ENCODE assay signal across 8 cellular contexts in the genomic region with DNA sequence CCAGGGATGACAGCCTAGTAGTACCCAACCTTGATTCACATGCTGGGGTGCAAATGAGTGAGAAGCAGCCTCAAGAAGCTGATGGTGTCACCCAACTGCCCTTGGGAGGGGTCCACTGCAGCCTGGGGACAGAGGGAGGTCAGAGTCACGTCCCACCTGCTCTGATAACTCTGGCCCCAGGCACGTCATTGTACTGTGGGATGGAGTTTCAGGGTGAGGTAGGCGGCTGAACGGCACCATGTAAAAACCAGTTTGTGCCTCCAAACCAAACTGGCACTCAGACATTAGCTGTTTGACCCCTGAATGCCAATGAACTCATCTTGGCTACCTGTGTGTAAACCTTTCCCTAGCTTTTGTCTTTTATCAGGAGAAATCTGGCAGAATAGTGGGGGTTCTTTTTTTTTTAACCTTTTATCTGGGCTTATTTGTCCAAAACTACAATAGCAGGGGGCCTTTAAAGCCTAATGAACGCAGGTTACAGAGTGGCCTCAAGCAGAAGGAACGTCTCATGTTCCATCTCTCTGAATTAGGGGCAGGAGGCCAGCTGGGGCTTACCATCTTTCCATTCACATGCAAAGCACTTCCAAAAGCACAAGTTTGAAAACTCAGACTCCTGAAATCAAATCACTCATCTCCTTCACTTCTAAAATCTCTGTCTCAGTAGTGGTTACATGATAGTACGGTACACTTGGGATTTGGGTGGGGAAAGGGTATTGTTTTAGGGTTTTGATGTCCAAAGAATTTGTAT.
DNase-seq lines count a peak whose midpoint lies in the region; ATAC-seq, FAIRE-seq and TF ChIP-seq lines count a peak whose summit lies in the region.

No MANE protein-coding gene starts in this region.

- no peak for DNase-seq in CD4-positive, alpha-beta T cell
- DNase-seq in Karpas-422 (peak; percentile 69), urothelium cell line (ENCODE audit: low spot score) (no peak), NCI-H524 (lab: John Stamatoyannopoulos, UW) (no peak), ACHN (no peak)

- POLR2A ChIA-PET in CD4-positive, alpha-beta T cell (lab: Charles Lee), result interaction anchor here (1.1 to 1.2 kb wide), 3 partner anchors 91 to 265 kb away, joined by 3 to 4 read pairs (median 3); a partner anchor contains a TSS

- FAIRE-seq in urothelium cell line (lab: Jason Lieb, UNC), result no peak

- H3K36me3 Mint-ChIP-seq in CD4-positive, alpha-beta T cell (ENCODE audit: low read depth), result peaks cover 41% of the 10 kb centered on the region

- H3K9me3 Mint-ChIP-seq in CD4-positive, alpha-beta T cell, result no peaks in the 10 kb centered on the region

- H3K4me3 ChIP-seq in Karpas-422 (ENCODE audit: low read length) (peak overlapping the region; percentile 50), subcutaneous abdominal adipose tissue (ENCODE audit: low read depth in 1 of 5, low read length in 5 of 5) (peak overlapping the region in 1 of 5 donors; percentile 59)

- H3K79me2 ChIP-seq in Karpas-422 (ENCODE audit: low read length), result no peaks in the 10 kb centered on the region

- CTCF ChIA-PET in CD4-positive, alpha-beta T cell (lab: Charles Lee), result interaction anchor here (1.4 kb wide), 1 partner anchor 121 kb away, joined by 4 read pairs; no protein-coding TSS in a partner anchor

- no peaks in the 10 kb centered on the region for H3K27me3 Mint-ChIP-seq in CD4-positive, alpha-beta T cell

- intact Hi-C loops in CD4-positive, alpha-beta T cell (cut with DNase I, micrococcal nuclease), result loop anchor here (10.0 kb wide), 1 partner anchor 120 kb away; no protein-coding TSS in a partner anchor

- no peaks in the 10 kb centered on the region for H3K9me2 ChIP-seq in Karpas-422 (replicated peaks; ENCODE audit: insufficient read depth, low read length)

- TF ChIP-seq CTCF in CD4-positive, alpha-beta T cell (IDR thresholded peaks at IDR 0.05), result no peak

- peak overlapping the region; percentile 60 for H3K27ac Mint-ChIP-seq in CD4-positive, alpha-beta T cell

- H3K27me3 ChIP-seq in CD4-positive, alpha-beta T cell (ENCODE audit: control insufficient read depth, insufficient read depth, low read length), result no peaks in the 10 kb centered on the region
- H3K27me3 ChIP-seq in Karpas-422 (ENCODE audit: low read length), result no peaks in the 10 kb centered on the region
- H3K27me3 ChIP-seq in subcutaneous abdominal adipose tissue (ENCODE audit: control insufficient read depth in 5 of 5, insufficient read depth in 4 of 5, low read length in 5 of 5), result no peaks in the 10 kb centered on the region

- H3K9ac ChIP-seq in Karpas-422 (ENCODE audit: low read length) (peak overlapping the region; percentile 61), subcutaneous abdominal adipose tissue (ENCODE audit: low read length in 5 of 5) (peak overlapping the region in 1 of 5 donors; percentile 36)

- H3K9me3 ChIP-seq in CD4-positive, alpha-beta T cell (ENCODE audit: control insufficient read depth, low read length), result no peaks in the 10 kb centered on the region
- H3K9me3 ChIP-seq in Karpas-422 (ENCODE audit: low read length), result no peaks in the 10 kb centered on the region
- H3K9me3 ChIP-seq in subcutaneous abdominal adipose tissue (ENCODE audit: control insufficient read depth in 5 of 5, low read length in 5 of 5), result no peaks in the 10 kb centered on the region

- in situ Hi-C loops in ACHN (cut with HindIII; ENCODE audit: low pct_ligation_motif_present, low pct_unique_long_range_greater_than_20kb, low sequenced_read_pairs), result no loop called here

- H3K36me3 ChIP-seq in Karpas-422 (ENCODE audit: insufficient read depth, low read length) (no peaks in the 10 kb centered on the region; the same call in 1 of the 2 replicates), subcutaneous abdominal adipose tissue (ENCODE audit: control insufficient read depth in 5 of 5, insufficient read depth in 5 of 5, low read length in 5 of 5) (peaks cover 0 to 34% (median 27%) of the 10 kb centered on the region in 5 donors)

- H3K4me2 ChIP-seq in Karpas-422 (ENCODE audit: low read depth, low read length, poor library complexity, severe bottlenecking), result peak overlapping the region; percentile 81

- peak overlapping the region; percentile 11 for H3K4me3 Mint-ChIP-seq in CD4-positive, alpha-beta T cell

- H3K4me1 Mint-ChIP-seq in CD4-positive, alpha-beta T cell (ENCODE audit: low read depth), result peaks cover 68% of the 10 kb centered on the region

- no peak for ATAC-seq in CD4-positive, alpha-beta T cell (ENCODE audit: poor library complexity)
- ATAC-seq in GM21529 (IDR thresholded peaks at IDR 0.05; ENCODE audit: unreplicated experiment) (peak; percentile 26), esophagus mucosa (peak; percentile 34)

- no peak overlapping the region for H2AFZ ChIP-seq in Karpas-422 (ENCODE audit: low read length)

- H4K20me1 ChIP-seq in Karpas-422 (ENCODE audit: insufficient read depth, low read depth, low read length), result no peaks in the 10 kb centered on the region

- H3K4me1 ChIP-seq in Karpas-422 (ENCODE audit: low read length) (peaks cover 66% of the 10 kb centered on the region), subcutaneous abdominal adipose tissue (ENCODE audit: control insufficient read depth in 5 of 5, insufficient read depth in 5 of 5, low read length in 5 of 5) (peaks cover 12 to 60% (median 59%) of the 10 kb centered on the region in 5 donors)

- peak overlapping the region; percentile 31 for H3K27ac ChIP-seq in CD4-positive, alpha-beta T cell (ENCODE audit: low read depth, low read length)
- H3K27ac ChIP-seq in Karpas-422 (ENCODE audit: low read length) (peak overlapping the region; percentile 99), subcutaneous abdominal adipose tissue (ENCODE audit: low read depth, low read length) (peak overlapping the region; percentile 94)

Comparison
In these comparisons a context has a peak if more than half of its experiments do, and no peak if none do; other contexts are left out.
1. H3K27ac ChIP-seq: peak in every context shown above with its lines; median percentile 99 in Karpas-422; 94 in subcutaneous abdominal adipose tissue; 31 in CD4-positive, alpha-beta T cell.